In the genomic region with DNA sequence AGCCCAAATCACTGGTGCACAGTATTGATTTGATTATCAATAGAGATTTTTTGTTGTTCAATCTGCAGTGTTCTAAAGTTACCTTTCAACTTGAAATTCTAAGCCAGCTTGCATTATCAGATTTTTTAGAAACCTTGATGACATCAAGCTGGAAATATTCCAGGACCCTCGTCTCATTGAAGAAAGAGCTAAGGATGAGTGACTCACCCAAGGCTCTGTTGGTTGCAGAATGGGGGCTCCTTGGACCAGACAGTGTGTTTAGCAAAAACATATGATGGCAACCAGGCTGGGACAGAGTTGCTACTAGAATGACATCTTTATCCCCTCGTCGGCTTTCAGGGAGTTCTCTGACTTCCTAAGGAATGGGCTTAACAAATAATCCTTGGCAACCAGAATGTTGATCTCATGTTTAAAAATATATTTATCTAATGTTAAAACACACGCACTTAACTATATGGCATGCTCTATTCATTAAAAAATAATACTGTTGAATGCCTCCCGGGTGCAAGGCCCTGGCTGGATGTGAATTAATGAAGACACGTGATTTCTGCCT, we compare ENCODE assay signal across 30 cellular contexts.
A peak's percentile ranks its signal among the peaks of the same experiment; 100 is the strongest.
DNase-seq lines count a peak whose midpoint lies in the region; ATAC-seq, FAIRE-seq and TF ChIP-seq lines count a peak whose summit lies in the region.
"Had no signal": no experiment of that assay in that cellular context is flagged by ENCODE, and none has a peak within 500 bp of the region (broad histone marks: within the 10 kb centered on the region; RNA-seq: fewer than 3 reads in every experiment).

No MANE protein-coding gene starts in this region.

- no peak for TF ChIP-seq POLR2A in HepG2 (IDR thresholded peaks at IDR 0.05; ENCODE audit: insufficient read depth in 1 of 2, low read depth in 2 of 2, low read length in 2 of 2)

- H3K4me3 ChIP-seq in right atrium auricular region (no peak overlapping the region), astrocyte of the spinal cord (ENCODE audit: low read depth, low read length) (no peak overlapping the region), HepG2 (replicated peaks in 1 of 3; ENCODE audit: insufficient read depth in 1 of 3, low read depth in 2 of 3, low read length in 3 of 3) (no peak overlapping the region)
- H3K4me3 ChIP-seq: breast epithelium, colonic mucosa, esophagus squamous epithelium, heart left ventricle, pancreas, testis, uterus had no signal

- intact Hi-C loops in left ventricle myocardium superior (cut with micrococcal nuclease) (loop anchor here (10.0 kb wide), 1 partner anchor 354 kb away; no protein-coding TSS in a partner anchor), HepG2 (cut with micrococcal nuclease; ENCODE audit: unreplicated experiment) (no loop called here)
- intact Hi-C loops in activated T-helper 2 cell treated with anti-CD3 and anti-CD28 coated beads, Interferon-gamma antibody, Interleukin-2, Interleukin-4, amounts not matched to agents 10 μg/mL and 5 μg/mL and 100 μg/mL, durations not matched to agents 14 hours and 24 hours and 36 hours (cut with micrococcal nuclease): no loop called here

- in situ Hi-C loops in astrocyte of the spinal cord (cut with HindIII; ENCODE audit: low sequenced_read_pairs) (no loop called here), HepG2 (cut with HindIII; ENCODE audit: extremely low pct_ligation_motif_present, low pct_unique_long_range_greater_than_20kb) (no loop called here)

- H3K4me3 Mint-ChIP-seq in activated T-helper 2 cell treated with anti-CD3 and anti-CD28 coated beads, Interferon-gamma antibody, Interleukin-2, Interleukin-4, amounts not matched to agents 10 μg/mL and 5 μg/mL and 100 μg/mL, durations not matched to agents 14 hours and 24 hours and 36 hours (ENCODE audit: low read depth): no peak overlapping the region
- H3K4me3 Mint-ChIP-seq: endodermal cell had no signal

- no peak overlapping the region for H3K9ac ChIP-seq in HepG2 (ENCODE audit: insufficient read depth, low read depth, low read length)

- H3K9me3 ChIP-seq in right atrium auricular region: no peaks in the 10 kb centered on the region
- no peaks in the 10 kb centered on the region for H3K9me3 ChIP-seq in HepG2 (ENCODE audit: low read length)
- H3K9me3 ChIP-seq: breast epithelium, colonic mucosa, esophagus squamous epithelium, heart left ventricle, pancreas, testis, uterus had no signal

- H3K27ac Mint-ChIP-seq in activated T-helper 2 cell treated with anti-CD3 and anti-CD28 coated beads, Interferon-gamma antibody, Interleukin-2, Interleukin-4, amounts not matched to agents 10 μg/mL and 5 μg/mL and 100 μg/mL, durations not matched to agents 14 hours and 24 hours and 36 hours: no peak overlapping the region
- H3K27ac Mint-ChIP-seq: activated B cell treated with CpG ODN at 0.5 μM for 24 hours, endodermal cell, H9 had no signal

- H3K27me3 Mint-ChIP-seq in activated T-helper 2 cell treated with anti-CD3 and anti-CD28 coated beads, Interferon-gamma antibody, Interleukin-2, Interleukin-4, amounts not matched to agents 10 μg/mL and 5 μg/mL and 100 μg/mL, durations not matched to agents 14 hours and 24 hours and 36 hours (ENCODE audit: low read depth): peaks cover 36% of the 10 kb centered on the region
- H3K27me3 Mint-ChIP-seq: activated B cell treated with CpG ODN at 0.5 μM for 24 hours; natural killer cell treated with Interleukin-12 subunit alpha and Interleukin-12 subunit beta and Interleukin-15 and Interleukin-18, amount 100 ng/mL, for 72 hours; stimulated activated naive B cell treated with anti-CD40 and anti-IgM and Interleukin-4, amounts not matched to agents 10 μg/mL and 1 μg/mL and 100 μg/mL, for 72 hours had no signal

- no peak for FAIRE-seq in HepG2 (lab: Jason Lieb, UNC)
- FAIRE-seq in urothelium cell line (lab: Jason Lieb, UNC): no peak
- FAIRE-seq: GM12891, pancreas had no signal

- no peaks in the 10 kb centered on the region for H3K36me3 Mint-ChIP-seq in activated T-helper 2 cell treated with anti-CD3 and anti-CD28 coated beads, Interferon-gamma antibody, Interleukin-2, Interleukin-4, amounts not matched to agents 10 μg/mL and 5 μg/mL and 100 μg/mL, durations not matched to agents 14 hours and 24 hours and 36 hours (ENCODE audit: low read depth)
- H3K36me3 Mint-ChIP-seq: natural killer cell treated with Interleukin-12 subunit alpha and Interleukin-12 subunit beta and Interleukin-15 and Interleukin-18, amount 100 ng/mL, for 72 hours; stimulated activated naive B cell treated with anti-CD40 and anti-IgM and Interleukin-4, amounts not matched to agents 10 μg/mL and 1 μg/mL and 100 μg/mL, for 72 hours had no signal

- H2AFZ ChIP-seq in HepG2 (ENCODE audit: low read length): no peak overlapping the region

- H3K27me3 ChIP-seq in right atrium auricular region (no peaks in the 10 kb centered on the region), HepG2 (ENCODE audit: control insufficient read depth in 1 of 2, insufficient read depth in 2 of 2, low read length in 2 of 2) (peaks cover 0 to 8% of the 10 kb centered on the region in 2 experiments; a peak in 2 of 5 replicates)
- H3K27me3 ChIP-seq: breast epithelium, colonic mucosa, heart left ventricle, pancreas, testis, uterus had no signal

- BruUV-seq in HepG2 (replicated peaks; lab: Mats Ljungman, UMichigan): no TSS peak

- POLR2A ChIA-PET in HepG2 (lab: Yijun Ruan, JAX): no interaction called here

- H3K9me3 Mint-ChIP-seq in activated T-helper 2 cell treated with anti-CD3 and anti-CD28 coated beads, Interferon-gamma antibody, Interleukin-2, Interleukin-4, amounts not matched to agents 10 μg/mL and 5 μg/mL and 100 μg/mL, durations not matched to agents 14 hours and 24 hours and 36 hours: no peaks in the 10 kb centered on the region
- H3K9me3 Mint-ChIP-seq: activated B cell treated with CpG ODN at 0.5 μM for 24 hours; endodermal cell; H9; natural killer cell treated with Interleukin-12 subunit alpha and Interleukin-12 subunit beta and Interleukin-15 and Interleukin-18, amount 100 ng/mL, for 72 hours; stimulated activated naive B cell treated with anti-CD40 and anti-IgM and Interleukin-4, amounts not matched to agents 10 μg/mL and 1 μg/mL and 100 μg/mL, for 72 hours had no signal

- H3K27ac ChIP-seq in right atrium auricular region (no peak overlapping the region), HepG2 (ENCODE audit: extremely low read length, insufficient read depth, low read length) (no peak overlapping the region)
- H3K27ac ChIP-seq: breast epithelium, colonic mucosa, esophagus squamous epithelium, heart left ventricle, pancreas, testis, uterus had no signal

- CTCF ChIA-PET in HepG2 (lab: Yijun Ruan, JAX; ENCODE audit: low intra/inter-chr PET ratio, low total read pairs): interaction anchor here (4.3 kb wide), 1 partner anchor 48 kb away, joined by 20 read pairs; no protein-coding TSS in a partner anchor

- peaks cover 16% of the 10 kb centered on the region for H3K4me1 Mint-ChIP-seq in activated T-helper 2 cell treated with anti-CD3 and anti-CD28 coated beads, Interferon-gamma antibody, Interleukin-2, Interleukin-4, amounts not matched to agents 10 μg/mL and 5 μg/mL and 100 μg/mL, durations not matched to agents 14 hours and 24 hours and 36 hours (ENCODE audit: low read depth)

- no peak for TF ChIP-seq RAD21 in HepG2 (CRISPR knock-in tag; IDR thresholded peaks at IDR 0.05)

- no peaks in the 10 kb centered on the region for H4K20me1 ChIP-seq in HepG2 (ENCODE audit: insufficient read depth, low read length)

- no peak for TF ChIP-seq CTCF in right atrium auricular region (IDR thresholded peaks at IDR 0.05)
- TF ChIP-seq CTCF in astrocyte of the spinal cord (IDR thresholded peaks at IDR 0.05; ENCODE audit: low read depth, low read length): no peak
- no peak for TF ChIP-seq CTCF in HepG2 (CRISPR knock-in tag; IDR thresholded peaks at IDR 0.05)

- ATAC-seq in left ventricle myocardium superior (no peak), HepG2 (no peak)
- ATAC-seq: heart left ventricle; natural killer cell treated with Interleukin-12 subunit alpha and Interleukin-12 subunit beta and Interleukin-15 and Interleukin-18, amount 100 ng/mL, for 72 hours; pancreas; right cardiac atrium; stimulated activated naive B cell treated with anti-CD40 and anti-IgM and Interleukin-4, amounts not matched to agents 10 μg/mL and 1 μg/mL and 100 μg/mL, for 72 hours had no signal

- no peaks in the 10 kb centered on the region for H3K79me2 ChIP-seq in HepG2 (ENCODE audit: insufficient read depth, low read length)

- DNase-seq in right atrium auricular region (ENCODE audit: low spot score): peak; percentile 52
- no peak for DNase-seq in left ventricle myocardium superior
- DNase-seq in astrocyte of the spinal cord (ENCODE audit: low read depth, low spot score): peak; percentile 26
- DNase-seq in glomerular endothelial cell (ENCODE audit: extremely low read depth, low read depth, low spot score): peak; percentile 51
- DNase-seq in T1000 (lab: John Stamatoyannopoulos, UW): no peak
- no peak for DNase-seq in HepG2 (ENCODE audit: low spot score)
- no peak for DNase-seq in urothelium cell line (ENCODE audit: low spot score)
- DNase-seq in activated T-helper 2 cell treated with anti-CD3 and anti-CD28 coated beads, Interferon-gamma antibody, Interleukin-2, Interleukin-4, amounts not matched to agents 10 μg/mL and 5 μg/mL and 100 μg/mL, durations not matched to agents 14 hours and 24 hours and 36 hours (ENCODE audit: low spot score): no peak
- DNase-seq: activated B cell treated with CpG ODN at 0.5 μM for 24 hours; activated CD4-positive, alpha-beta T cell treated with anti-CD3 and anti-CD28 coated beads, Interleukin-2, amount 50 U/mL, for 4 hours; activated effector memory CD4-positive, alpha-beta T cell treated with Interleukin-2 at 50 U/mL for 16 hours; esophagus squamous epithelium; heart left ventricle; midbrain; NCI-H1092; NCI-H1930; NCI-H774; pancreas; stimulated activated CD4-positive, alpha-beta T cell treated with anti-CD3 and anti-CD28 coated beads, Interleukin-4, amount 100 ng/mL, for 24 hours; stimulated activated naive B cell treated with anti-CD40 and anti-IgM and Interleukin-4, amounts not matched to agents 10 μg/mL and 1 μg/mL and 100 μg/mL, for 72 hours; T-helper 9 cell; uterus had no signal

- H3K4me1 ChIP-seq in right atrium auricular region (peaks cover 0 to 21% of the 10 kb centered on the region in 2 donors), HepG2 (ENCODE audit: insufficient read depth, low read length) (peaks cover 27% of the 10 kb centered on the region)
- H3K4me1 ChIP-seq: breast epithelium, uterus had no signal

- no peak overlapping the region for H3K4me2 ChIP-seq in HepG2 (ENCODE audit: low read depth, low read length)

- 39% methylated on average over 6 of the region's 6 CpGs for WGBS in HepG2 (ENCODE audit: low lambda C conversion rate)

- H3K36me3 ChIP-seq in right atrium auricular region: no peaks in the 10 kb centered on the region
- H3K36me3 ChIP-seq in HepG2 (replicated peaks in 1 of 2; ENCODE audit: control insufficient read depth in 1 of 2, insufficient read depth in 2 of 2, low read length in 2 of 2): no peaks in the 10 kb centered on the region
- H3K36me3 ChIP-seq: breast epithelium, colonic mucosa, esophagus squamous epithelium, pancreas, uterus had no signal

- TF ChIP-seq EP300 in HepG2 (IDR thresholded peaks at IDR 0.05; ENCODE audit: low read depth in 2 of 2, low read length in 2 of 2) (no peak), HepG2 (CRISPR knock-in tag; IDR thresholded peaks at IDR 0.05; ENCODE audit: borderline replicate concordance) (no peak)

TF ChIP-seq in HepG2, 621 proteins besides CTCF, POLR2A, EP300 and RAD21 (continues in another document):
- no peak for TF ChIP-seq SNRNP70 (IDR thresholded peaks at IDR 0.05; ENCODE audit: low read depth, low read length)
- TF ChIP-seq SP140L (CRISPR knock-in tag; IDR thresholded peaks at IDR 0.05; ENCODE audit: borderline replicate concordance): no peak

Comparison
In these comparisons a context has a peak if more than half of its experiments do, and no peak if none do; other contexts are left out.
1. DNase-seq: peak in right atrium auricular region (single experiment), astrocyte of the spinal cord (single experiment) and glomerular endothelial cell (single experiment); none in left ventricle myocardium superior (single experiment), T1000 (single experiment), HepG2 (single experiment), urothelium cell line (single experiment) and activated T-helper 2 cell treated with anti-CD3 and anti-CD28 coated beads, Interferon-gamma antibody, Interleukin-2, Interleukin-4, amounts not matched to agents 10 μg/mL and 5 μg/mL and 100 μg/mL, durations not matched to agents 14 hours and 24 hours and 36 hours (single experiment).